In genomic region chr3:95923496-95924210, GRCh38 we compare ENCODE assay signal across 9 cellular contexts.
A peak's percentile ranks its signal among the peaks of the same experiment; 100 is the strongest.
DNase-seq lines count a peak whose midpoint lies in the region; ATAC-seq, FAIRE-seq and TF ChIP-seq lines count a peak whose summit lies in the region.
"Had no signal": no experiment of that assay in that cellular context is flagged by ENCODE, and none has a peak within 500 bp of the region (broad histone marks: within the 10 kb centered on the region; RNA-seq: fewer than 3 reads in every experiment).

No MANE protein-coding gene starts in this region.

- H3K27me3 ChIP-seq in lung (ENCODE audit: control insufficient read depth, insufficient read depth) (no peaks in the 10 kb centered on the region), thyroid gland (no peaks in the 10 kb centered on the region)
- H3K27me3 ChIP-seq: dorsolateral prefrontal cortex had no signal

- WGBS in lung, 2 donors = 57 to 61% methylated on average over 3 of the region's 3 CpGs
- WGBS in thyroid gland, 2 donors = 66 to 69% methylated on average over 3 of the region's 3 CpGs

- H3K36me3 ChIP-seq in lung (ENCODE audit: control insufficient read depth in 2 of 2, insufficient read depth in 2 of 2, low read length in 2 of 2) = no peaks in the 10 kb centered on the region
- no peaks in the 10 kb centered on the region for H3K36me3 ChIP-seq in thyroid gland

- no peak overlapping the region for H3K27ac ChIP-seq in lung (ENCODE audit: low read depth in 1 of 2, low read length in 1 of 2)
- no peak overlapping the region for H3K27ac ChIP-seq in thyroid gland
- H3K27ac ChIP-seq: dorsolateral prefrontal cortex had no signal

- H3K4me3 Mint-ChIP-seq in brain = no peak overlapping the region

- ATAC-seq in lung (ENCODE audit: insufficient read depth, low FRiP score) = peak; percentile 78
- no peak for ATAC-seq in HG03135 (IDR thresholded peaks at IDR 0.05; ENCODE audit: unreplicated experiment)
- ATAC-seq in HG03442 (IDR thresholded peaks at IDR 0.05; ENCODE audit: unreplicated experiment) = no peak

- no peak for TF ChIP-seq POLR2A in thyroid gland (IDR thresholded peaks at IDR 0.05)

- H3K9me3 ChIP-seq in lung (ENCODE audit: control insufficient read depth in 2 of 2, insufficient read depth in 1 of 2, low read length in 1 of 2) (peaks cover 0 to 3% of the 10 kb centered on the region in 2 donors), thyroid gland (no peaks in the 10 kb centered on the region)

- H3K4me1 ChIP-seq in lung (ENCODE audit: control insufficient read depth in 2 of 2, insufficient read depth in 2 of 2, low read length in 2 of 2) (no peaks in the 10 kb centered on the region), thyroid gland (no peaks in the 10 kb centered on the region)

- H3K4me3 ChIP-seq in lung = no peak overlapping the region
- no peak overlapping the region for H3K4me3 ChIP-seq in thyroid gland (replicated peaks in 1 of 3)
- H3K4me3 ChIP-seq: dorsolateral prefrontal cortex had no signal

- peaks cover 18% of the 10 kb centered on the region for H3K4me1 Mint-ChIP-seq in brain

- intact Hi-C loops in thyroid gland (cut with DNase I) = no loop called here

- TF ChIP-seq CTCF in brain (conservative IDR thresholded peaks at IDR 0.05) = no peak
- TF ChIP-seq CTCF in lung (IDR thresholded peaks at IDR 0.05; ENCODE audit: control extremely low read depth, extremely low read depth) = no peak
- no peak for TF ChIP-seq CTCF in thyroid gland (IDR thresholded peaks at IDR 0.05)

- peak overlapping the region in 3 of 5 experiments; percentile 39 to 68 (median 40) for H3K27ac Mint-ChIP-seq in brain

- H3K27me3 Mint-ChIP-seq in brain = no peaks in the 10 kb centered on the region

- H3K9me3 Mint-ChIP-seq in brain = no peaks in the 10 kb centered on the region

- no peaks in the 10 kb centered on the region for H3K36me3 Mint-ChIP-seq in brain

- peak; percentile 6 for FAIRE-seq in A204.1 (lab: Jason Lieb, UNC)

- DNase-seq in HCEC 1CT (peak; percentile 98), lung (ENCODE audit: low spot score) (peak; percentile 52), GF-D8 (lab: John Stamatoyannopoulos, UW) (no peak), thyroid gland (no peak)
- DNase-seq: dorsolateral prefrontal cortex had no signal

Comparison
In these comparisons a context has a peak if more than half of its experiments do, and no peak if none do; other contexts are left out.
1. DNase-seq: peak in HCEC 1CT (single experiment) and lung (single experiment); none in GF-D8 (single experiment) and thyroid gland (0 of 2).